In the genomic region with DNA sequence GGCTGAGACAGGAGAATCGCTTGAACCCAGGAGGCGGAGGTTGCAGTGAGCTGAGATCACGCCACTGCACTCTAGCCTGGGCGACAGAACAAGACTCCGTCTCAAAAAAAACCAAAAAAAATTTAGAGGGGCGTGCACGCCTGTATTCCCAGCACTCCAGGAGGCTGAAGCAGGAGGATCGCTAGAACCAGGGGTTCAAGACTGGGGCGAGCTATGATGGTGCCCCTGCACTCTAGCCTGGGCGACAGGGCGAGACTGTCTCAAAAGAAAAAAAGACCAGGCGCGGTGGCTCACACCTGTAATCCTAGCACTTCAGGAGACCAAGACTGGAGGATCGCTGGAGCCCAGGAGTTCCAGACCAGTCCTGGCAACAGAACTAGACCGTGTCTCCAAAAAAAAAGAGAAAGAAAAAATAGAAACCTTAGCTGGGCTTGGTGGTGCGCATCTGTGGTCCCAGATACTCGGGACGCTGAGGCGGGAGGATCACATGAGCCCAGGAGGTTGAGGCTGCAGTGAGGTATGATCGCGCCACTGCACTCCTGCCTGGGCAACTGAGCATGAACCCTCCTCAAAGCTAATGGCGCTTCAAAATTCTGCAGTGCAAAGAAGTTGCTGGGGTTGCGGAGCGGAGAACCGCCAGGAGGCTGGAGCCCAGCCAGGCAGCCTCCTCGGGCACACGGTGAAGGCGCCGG, we compare ENCODE assay signal across 1 cellular context.
TF ChIP-seq lines count a peak whose summit lies in the region.

No MANE protein-coding gene starts in this region.

TF ChIP-seq in K562, 482 proteins besides CTCF, POLR2A, EP300 and RAD21 (continues in another document):
- TF ChIP-seq JUNB (CRISPR knock-in tag; conservative IDR thresholded peaks at IDR 0.05) (0 out of 2 replicates have a peak, but pooled peaks have one; percentile 8), TCF7 (IDR thresholded peaks at IDR 0.05; ENCODE audit: borderline replicate concordance) (no peak), ETV1 (tag; conservative IDR thresholded peaks at IDR 0.05; ENCODE audit: low read depth) (peak; percentile 56; the same call in 1 of the 2 replicates), SIN3A (IDR thresholded peaks at IDR 0.05; ENCODE audit: borderline replicate concordance in 2 of 2, control insufficient read depth in 1 of 2, low read depth in 2 of 2, low read length in 2 of 2) (peak in 1 of 2 experiments; percentile 27; a peak in 2 of 4 replicates), SMARCE1 (IDR thresholded peaks at IDR 0.05) (peak; percentile 3; the same call in 1 of the 2 replicates), ZNF551 (CRISPR knock-in tag; IDR thresholded peaks at IDR 0.05) (no peak), HMGN3 (IDR thresholded peaks at IDR 0.05; ENCODE audit: borderline replicate concordance, extremely low read depth, insufficient read length, low read depth, low read length) (peak; percentile 59), SMAD4 (CRISPR knock-in tag; conservative IDR thresholded peaks at IDR 0.05) (peak; percentile 79), CHD2 (IDR thresholded peaks at IDR 0.05; ENCODE audit: low read depth, low read length) (peak; percentile 66), TRIM28 (IDR thresholded peaks at IDR 0.05) (peak; percentile 13; the same call in 1 of the 2 replicates), HNRNPL (IDR thresholded peaks at IDR 0.05; ENCODE audit: low read depth, low read length) (no peak), ZNF766 (CRISPR knock-in tag; conservative IDR thresholded peaks at IDR 0.05) (0 out of 2 replicates have a peak, but pooled peaks have one; percentile 42), SIN3B (IDR thresholded peaks at IDR 0.05; ENCODE audit: low read depth) (peak; percentile 70), JUND (IDR thresholded peaks at IDR 0.05; ENCODE audit: borderline replicate concordance, low read depth, low read length) (no peak), JUND (tag; IDR thresholded peaks at IDR 0.05; ENCODE audit: borderline replicate concordance, low read depth, low read length) (0 out of 3 replicates have a peak, but pooled peaks have one; percentile 47), ZNF830 (CRISPR knock-in tag; IDR thresholded peaks at IDR 0.05) (no peak), MECOM (CRISPR knock-in tag; IDR thresholded peaks at IDR 0.05) (peak; percentile 32; the same call in 1 of the 2 replicates), MYC (IDR thresholded peaks at IDR 0.05; ENCODE audit: low read depth, low read length) (no peak), MYC (CRISPR knock-in tag; IDR thresholded peaks at IDR 0.05; ENCODE audit: borderline replicate concordance, low read depth) (peak; percentile 71; the same call in 1 of the 2 replicates), SMARCA5 (IDR thresholded peaks at IDR 0.05) (no peak)
- TF ChIP-seq, protein P1, sequence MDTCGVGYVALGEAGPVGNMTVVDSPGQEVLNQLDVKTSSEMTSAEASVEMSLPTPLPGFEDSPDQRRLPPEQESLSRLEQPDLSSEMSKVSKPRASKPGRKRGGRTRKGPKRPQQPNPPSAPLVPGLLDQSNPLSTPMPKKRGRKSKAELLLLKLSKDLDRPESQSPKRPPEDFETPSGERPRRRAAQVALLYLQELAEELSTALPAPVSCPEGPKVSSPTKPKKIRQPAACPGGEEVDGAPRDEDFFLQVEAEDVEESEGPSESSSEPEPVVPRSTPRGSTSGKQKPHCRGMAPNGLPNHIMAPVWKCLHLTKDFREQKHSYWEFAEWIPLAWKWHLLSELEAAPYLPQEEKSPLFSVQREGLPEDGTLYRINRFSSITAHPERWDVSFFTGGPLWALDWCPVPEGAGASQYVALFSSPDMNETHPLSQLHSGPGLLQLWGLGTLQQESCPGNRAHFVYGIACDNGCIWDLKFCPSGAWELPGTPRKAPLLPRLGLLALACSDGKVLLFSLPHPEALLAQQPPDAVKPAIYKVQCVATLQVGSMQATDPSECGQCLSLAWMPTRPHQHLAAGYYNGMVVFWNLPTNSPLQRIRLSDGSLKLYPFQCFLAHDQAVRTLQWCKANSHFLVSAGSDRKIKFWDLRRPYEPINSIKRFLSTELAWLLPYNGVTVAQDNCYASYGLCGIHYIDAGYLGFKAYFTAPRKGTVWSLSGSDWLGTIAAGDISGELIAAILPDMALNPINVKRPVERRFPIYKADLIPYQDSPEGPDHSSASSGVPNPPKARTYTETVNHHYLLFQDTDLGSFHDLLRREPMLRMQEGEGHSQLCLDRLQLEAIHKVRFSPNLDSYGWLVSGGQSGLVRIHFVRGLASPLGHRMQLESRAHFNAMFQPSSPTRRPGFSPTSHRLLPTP (IDR thresholded peaks at IDR 0.05; ENCODE audit: borderline replicate concordance, extremely low read depth, insufficient read length), result no peak
- TF ChIP-seq, protein P2, sequence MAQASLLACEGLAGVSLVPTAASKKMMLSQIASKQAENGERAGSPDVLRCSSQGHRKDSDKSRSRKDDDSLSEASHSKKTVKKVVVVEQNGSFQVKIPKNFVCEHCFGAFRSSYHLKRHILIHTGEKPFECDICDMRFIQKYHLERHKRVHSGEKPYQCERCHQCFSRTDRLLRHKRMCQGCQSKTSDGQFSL (CRISPR knock-in tag; IDR thresholded peaks at IDR 0.05), result 0 out of 2 replicates have a peak, but pooled peaks have one; percentile 33
- TF ChIP-seq, protein P2 (tag; IDR thresholded peaks at IDR 0.05), result no peak
- TF ChIP-seq, protein P3, sequence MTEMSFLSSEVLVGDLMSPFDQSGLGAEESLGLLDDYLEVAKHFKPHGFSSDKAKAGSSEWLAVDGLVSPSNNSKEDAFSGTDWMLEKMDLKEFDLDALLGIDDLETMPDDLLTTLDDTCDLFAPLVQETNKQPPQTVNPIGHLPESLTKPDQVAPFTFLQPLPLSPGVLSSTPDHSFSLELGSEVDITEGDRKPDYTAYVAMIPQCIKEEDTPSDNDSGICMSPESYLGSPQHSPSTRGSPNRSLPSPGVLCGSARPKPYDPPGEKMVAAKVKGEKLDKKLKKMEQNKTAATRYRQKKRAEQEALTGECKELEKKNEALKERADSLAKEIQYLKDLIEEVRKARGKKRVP (CRISPR knock-in tag; IDR thresholded peaks at IDR 0.05), result 0 out of 2 replicates have a peak, but pooled peaks have one; percentile 5
- TF ChIP-seq, protein P4, sequence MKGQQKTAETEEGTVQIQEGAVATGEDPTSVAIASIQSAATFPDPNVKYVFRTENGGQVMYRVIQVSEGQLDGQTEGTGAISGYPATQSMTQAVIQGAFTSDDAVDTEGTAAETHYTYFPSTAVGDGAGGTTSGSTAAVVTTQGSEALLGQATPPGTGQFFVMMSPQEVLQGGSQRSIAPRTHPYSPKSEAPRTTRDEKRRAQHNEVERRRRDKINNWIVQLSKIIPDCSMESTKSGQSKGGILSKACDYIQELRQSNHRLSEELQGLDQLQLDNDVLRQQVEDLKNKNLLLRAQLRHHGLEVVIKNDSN (CRISPR knock-in tag; IDR thresholded peaks at IDR 0.05), result peak; percentile 55; the same call in 1 of the 2 replicates
- TF ChIP-seq, protein P5, sequence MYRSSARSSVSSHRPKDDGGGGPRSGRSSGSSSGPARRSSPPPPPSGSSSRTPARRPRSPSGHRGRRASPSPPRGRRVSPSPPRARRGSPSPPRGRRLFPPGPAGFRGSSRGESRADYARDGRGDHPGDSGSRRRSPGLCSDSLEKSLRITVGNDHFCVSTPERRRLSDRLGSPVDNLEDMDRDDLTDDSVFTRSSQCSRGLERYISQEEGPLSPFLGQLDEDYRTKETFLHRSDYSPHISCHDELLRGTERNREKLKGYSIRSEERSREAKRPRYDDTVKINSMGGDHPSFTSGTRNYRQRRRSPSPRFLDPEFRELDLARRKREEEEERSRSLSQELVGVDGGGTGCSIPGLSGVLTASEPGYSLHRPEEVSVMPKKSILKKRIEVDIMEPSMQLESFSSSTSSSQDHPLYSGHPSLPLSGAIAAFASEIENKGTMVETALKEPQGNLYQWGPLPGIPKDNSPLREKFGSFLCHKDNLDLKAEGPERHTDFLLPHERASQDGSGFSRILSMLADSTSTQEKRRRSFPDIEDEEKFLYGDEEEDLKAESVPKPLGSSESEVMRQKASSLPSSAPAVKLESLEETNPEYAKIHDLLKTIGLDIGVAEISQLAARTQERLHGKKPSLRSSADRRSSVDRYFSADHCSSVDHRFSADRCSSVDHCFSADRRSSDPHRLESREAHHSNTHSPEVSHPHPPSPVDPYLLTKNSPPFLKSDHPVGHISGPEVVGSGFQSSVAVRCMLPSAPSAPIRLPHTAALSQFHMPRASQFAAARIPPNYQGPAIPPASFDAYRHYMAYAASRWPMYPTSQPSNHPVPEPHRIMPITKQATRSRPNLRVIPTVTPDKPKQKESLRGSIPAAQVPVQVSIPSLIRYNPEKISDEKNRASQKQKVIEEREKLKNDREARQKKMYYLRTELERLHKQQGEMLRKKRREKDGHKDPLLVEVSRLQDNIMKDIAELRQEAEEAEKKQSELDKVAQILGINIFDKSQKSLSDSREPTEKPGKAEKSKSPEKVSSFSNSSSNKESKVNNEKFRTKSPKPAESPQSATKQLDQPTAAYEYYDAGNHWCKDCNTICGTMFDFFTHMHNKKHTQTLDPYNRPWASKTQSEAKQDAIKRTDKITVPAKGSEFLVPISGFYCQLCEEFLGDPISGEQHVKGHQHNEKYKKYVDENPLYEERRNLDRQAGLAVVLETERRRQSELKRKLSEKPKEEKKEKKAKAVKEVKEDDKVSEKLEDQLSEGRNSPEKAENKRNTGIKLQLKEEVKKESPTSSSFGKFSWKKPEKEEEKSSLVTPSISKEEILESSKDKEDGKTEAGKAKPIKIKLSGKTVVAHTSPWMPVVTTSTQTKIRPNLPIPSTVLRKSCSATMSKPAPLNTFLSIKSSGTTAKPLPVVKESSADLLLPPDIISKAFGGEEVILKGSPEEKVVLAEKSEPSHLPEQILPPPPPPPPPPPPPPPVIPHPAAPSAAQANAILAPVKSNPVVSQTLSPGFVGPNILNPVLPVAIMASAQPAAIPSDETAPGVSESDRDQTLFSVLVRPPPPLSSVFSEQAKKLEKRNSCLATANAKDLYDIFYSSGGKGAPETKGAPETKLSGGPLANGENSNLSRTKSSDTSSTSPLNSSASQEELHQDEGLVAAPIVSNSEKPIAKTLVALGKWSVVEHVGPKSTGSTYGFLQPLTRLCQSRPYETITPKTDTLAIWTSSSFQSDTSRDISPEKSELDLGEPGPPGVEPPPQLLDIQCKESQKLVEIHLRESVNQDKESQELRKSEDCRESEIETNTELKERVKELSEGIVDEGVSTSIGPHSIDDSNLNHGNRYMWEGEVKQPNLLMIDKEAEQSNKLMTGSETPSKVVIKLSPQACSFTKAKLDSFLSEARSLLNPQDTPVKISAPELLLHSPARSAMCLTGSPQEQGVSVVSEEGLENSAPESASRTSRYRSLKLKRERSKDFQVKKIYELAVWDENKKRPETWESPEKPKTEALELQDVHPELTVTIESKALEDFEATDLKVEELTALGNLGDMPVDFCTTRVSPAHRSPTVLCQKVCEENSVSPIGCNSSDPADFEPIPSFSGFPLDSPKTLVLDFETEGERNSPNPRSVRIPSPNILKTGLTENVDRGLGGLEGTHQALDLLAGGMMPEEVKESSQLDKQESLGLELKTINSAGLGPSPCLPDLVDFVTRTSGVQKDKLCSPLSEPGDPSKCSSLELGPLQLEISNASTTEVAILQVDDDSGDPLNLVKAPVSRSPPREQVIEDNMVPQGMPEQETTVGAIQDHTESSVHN (IDR thresholded peaks at IDR 0.05; ENCODE audit: borderline replicate concordance in 1 of 2, low read depth in 1 of 2), result no peak
- TF ChIP-seq, protein P6, sequence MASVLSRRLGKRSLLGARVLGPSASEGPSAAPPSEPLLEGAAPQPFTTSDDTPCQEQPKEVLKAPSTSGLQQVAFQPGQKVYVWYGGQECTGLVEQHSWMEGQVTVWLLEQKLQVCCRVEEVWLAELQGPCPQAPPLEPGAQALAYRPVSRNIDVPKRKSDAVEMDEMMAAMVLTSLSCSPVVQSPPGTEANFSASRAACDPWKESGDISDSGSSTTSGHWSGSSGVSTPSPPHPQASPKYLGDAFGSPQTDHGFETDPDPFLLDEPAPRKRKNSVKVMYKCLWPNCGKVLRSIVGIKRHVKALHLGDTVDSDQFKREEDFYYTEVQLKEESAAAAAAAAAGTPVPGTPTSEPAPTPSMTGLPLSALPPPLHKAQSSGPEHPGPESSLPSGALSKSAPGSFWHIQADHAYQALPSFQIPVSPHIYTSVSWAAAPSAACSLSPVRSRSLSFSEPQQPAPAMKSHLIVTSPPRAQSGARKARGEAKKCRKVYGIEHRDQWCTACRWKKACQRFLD (CRISPR knock-in tag; IDR thresholded peaks at IDR 0.05), result 0 out of 2 replicates have a peak, but pooled peaks have one; percentile 74
- TF ChIP-seq, protein P7, sequence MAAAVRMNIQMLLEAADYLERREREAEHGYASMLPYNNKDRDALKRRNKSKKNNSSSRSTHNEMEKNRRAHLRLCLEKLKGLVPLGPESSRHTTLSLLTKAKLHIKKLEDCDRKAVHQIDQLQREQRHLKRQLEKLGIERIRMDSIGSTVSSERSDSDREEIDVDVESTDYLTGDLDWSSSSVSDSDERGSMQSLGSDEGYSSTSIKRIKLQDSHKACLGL (CRISPR knock-in tag; IDR thresholded peaks at IDR 0.05; ENCODE audit: borderline replicate concordance, poor library complexity, severe bottlenecking), result no peak
- TF ChIP-seq, protein P8, sequence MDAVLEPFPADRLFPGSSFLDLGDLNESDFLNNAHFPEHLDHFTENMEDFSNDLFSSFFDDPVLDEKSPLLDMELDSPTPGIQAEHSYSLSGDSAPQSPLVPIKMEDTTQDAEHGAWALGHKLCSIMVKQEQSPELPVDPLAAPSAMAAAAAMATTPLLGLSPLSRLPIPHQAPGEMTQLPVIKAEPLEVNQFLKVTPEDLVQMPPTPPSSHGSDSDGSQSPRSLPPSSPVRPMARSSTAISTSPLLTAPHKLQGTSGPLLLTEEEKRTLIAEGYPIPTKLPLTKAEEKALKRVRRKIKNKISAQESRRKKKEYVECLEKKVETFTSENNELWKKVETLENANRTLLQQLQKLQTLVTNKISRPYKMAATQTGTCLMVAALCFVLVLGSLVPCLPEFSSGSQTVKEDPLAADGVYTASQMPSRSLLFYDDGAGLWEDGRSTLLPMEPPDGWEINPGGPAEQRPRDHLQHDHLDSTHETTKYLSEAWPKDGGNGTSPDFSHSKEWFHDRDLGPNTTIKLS (IDR thresholded peaks at IDR 0.05; ENCODE audit: borderline replicate concordance, low read depth), result peak; percentile 48; the same call in 1 of the 2 replicates
- TF ChIP-seq, protein P9, sequence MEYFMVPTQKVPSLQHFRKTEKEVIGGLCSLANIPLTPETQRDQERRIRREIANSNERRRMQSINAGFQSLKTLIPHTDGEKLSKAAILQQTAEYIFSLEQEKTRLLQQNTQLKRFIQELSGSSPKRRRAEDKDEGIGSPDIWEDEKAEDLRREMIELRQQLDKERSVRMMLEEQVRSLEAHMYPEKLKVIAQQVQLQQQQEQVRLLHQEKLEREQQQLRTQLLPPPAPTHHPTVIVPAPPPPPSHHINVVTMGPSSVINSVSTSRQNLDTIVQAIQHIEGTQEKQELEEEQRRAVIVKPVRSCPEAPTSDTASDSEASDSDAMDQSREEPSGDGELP (CRISPR knock-in tag; IDR thresholded peaks at IDR 0.05; ENCODE audit: borderline replicate concordance), result no peak
